9 cellular contexts compared by ENCODE assay signal in the genomic region with DNA sequence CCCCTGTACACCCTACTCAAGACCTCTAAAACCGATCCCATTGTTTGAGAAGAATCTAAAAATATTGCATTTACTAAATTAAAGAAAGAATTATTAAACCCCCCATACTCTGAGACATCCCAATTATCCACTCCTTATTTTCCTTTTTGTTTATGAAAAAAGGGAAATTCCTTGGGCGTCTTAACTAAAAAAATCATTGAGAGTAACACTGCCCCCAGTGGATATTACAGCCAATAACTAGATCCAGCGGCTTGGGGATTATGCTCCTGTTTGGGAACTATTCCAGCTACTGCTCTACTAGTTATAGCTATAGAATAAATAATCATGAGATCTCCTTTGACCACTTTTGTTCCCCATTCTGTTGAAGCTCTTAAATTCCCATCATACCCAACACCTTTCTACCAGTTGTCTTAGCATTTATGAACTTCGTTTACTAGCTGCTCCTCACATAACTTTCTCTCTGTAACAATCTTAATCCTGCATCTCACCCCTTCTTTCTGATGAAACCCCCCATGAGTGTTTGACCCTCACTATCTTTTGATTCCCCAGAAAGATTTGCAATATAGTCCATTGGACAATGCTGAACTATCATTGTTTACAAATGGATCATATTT. TPM values are rescaled to one million over a fixed set of nuclear protein-coding genes. Genes with fewer than 3 reads are reported as not detected.
DNase-seq lines count a peak whose midpoint lies in the region; ATAC-seq, FAIRE-seq and TF ChIP-seq lines count a peak whose summit lies in the region.
"Had no signal": no experiment of that assay in that cellular context is flagged by ENCODE, and none has a peak within 500 bp of the region (broad histone marks: within the 10 kb centered on the region; RNA-seq: fewer than 3 reads in every experiment).

No MANE protein-coding gene starts in this region.

- no peak overlapping the region for H2AFZ ChIP-seq in Karpas-422 (ENCODE audit: low read length)

- no peaks in the 10 kb centered on the region for H3K4me1 ChIP-seq in Karpas-422 (ENCODE audit: low read length)

- H3K36me3 ChIP-seq in Karpas-422 (ENCODE audit: insufficient read depth, low read length), result no peaks in the 10 kb centered on the region

- no peaks in the 10 kb centered on the region for H4K20me1 ChIP-seq in Karpas-422 (ENCODE audit: insufficient read depth, low read depth, low read length)

- no peaks in the 10 kb centered on the region for H3K79me2 ChIP-seq in Karpas-422 (ENCODE audit: low read length)

- H3K4me2 ChIP-seq in Karpas-422 (ENCODE audit: low read depth, low read length, poor library complexity, severe bottlenecking), result no peak overlapping the region

- H3K9me3 ChIP-seq in Karpas-422 (ENCODE audit: low read length), result no peaks in the 10 kb centered on the region

- no peak overlapping the region for H3K9ac ChIP-seq in Karpas-422 (ENCODE audit: low read length)

- peak; percentile 81 for ATAC-seq in left lobe of liver
- ATAC-seq in GM21825 (IDR thresholded peaks at IDR 0.05; ENCODE audit: unreplicated experiment), result no peak

- DNase-seq in AG09319 (ENCODE audit: extremely low read depth, low read depth), result no peak
- peak; percentile 13 for DNase-seq in H54 (ENCODE audit: insufficient read length, low spot score)
- no peak for DNase-seq in left lobe of liver (ENCODE audit: low spot score)
- DNase-seq in Karpas-422, result no peak
- DNase-seq in putamen (ENCODE audit: low spot score), result no peak
- DNase-seq in stimulated activated CD8-positive, alpha-beta memory T cell treated with anti-CD3 and anti-CD28 coated beads, Interleukin-4, amount 100 ng/mL, for 48 hours, result no peak

- TF ChIP-seq CTCF in AG09319 (IDR thresholded peaks at IDR 0.05; ENCODE audit: low read depth, low read length), result peak; percentile 36
- TF ChIP-seq CTCF in WI38 (IDR thresholded peaks at IDR 0.05; ENCODE audit: low read depth, low read length), result peak; percentile 38

- no peak for FAIRE-seq in H54 (lab: Jason Lieb, UNC)
- FAIRE-seq: colon had no signal

- no peak for TF ChIP-seq POLR2A in H54 (IDR thresholded peaks at IDR 0.05; ENCODE audit: low read depth, low read length)

- H3K27ac ChIP-seq in Karpas-422 (ENCODE audit: low read length), result no peak overlapping the region

- H3K4me3 ChIP-seq in WI38 (ENCODE audit: low read depth, low read length) (no peak overlapping the region), Karpas-422 (ENCODE audit: low read length) (no peak overlapping the region)

- no peaks in the 10 kb centered on the region for H3K9me2 ChIP-seq in Karpas-422 (replicated peaks; ENCODE audit: insufficient read depth, low read length)

- H3K27me3 ChIP-seq in Karpas-422 (ENCODE audit: low read length), result no peaks in the 10 kb centered on the region

RNA-seq across cellular contexts. Expression of a gene that starts 12.7 kb away (rescaled TPM):
- total RNA-seq in left lobe of liver, result 0.55 TPM
- not detected in 2 replicates for total RNA-seq in Karpas-422 (2014; rRNA removed; shearing (Covaris generic); ENCODE audit: low replicate concordance)

RNA-seq across cellular contexts. Expression of a gene that starts 12.9 kb away (rescaled TPM):
- total RNA-seq in left lobe of liver, result 31.0 TPM
- total RNA-seq in Karpas-422 (2014; rRNA removed; shearing (Covaris generic); ENCODE audit: low replicate concordance), result 54.3 and 108 TPM in 2 replicates

RNA-seq across cellular contexts. Expression of a gene that starts 29.8 kb away (rescaled TPM):
- 0.65 TPM for total RNA-seq in left lobe of liver
- 0.32 and 1.0 TPM in 2 replicates for total RNA-seq in Karpas-422 (2014; rRNA removed; shearing (Covaris generic); ENCODE audit: low replicate concordance)
